Comparison of ENCODE assay signal across 1 cellular context in the genomic region with DNA sequence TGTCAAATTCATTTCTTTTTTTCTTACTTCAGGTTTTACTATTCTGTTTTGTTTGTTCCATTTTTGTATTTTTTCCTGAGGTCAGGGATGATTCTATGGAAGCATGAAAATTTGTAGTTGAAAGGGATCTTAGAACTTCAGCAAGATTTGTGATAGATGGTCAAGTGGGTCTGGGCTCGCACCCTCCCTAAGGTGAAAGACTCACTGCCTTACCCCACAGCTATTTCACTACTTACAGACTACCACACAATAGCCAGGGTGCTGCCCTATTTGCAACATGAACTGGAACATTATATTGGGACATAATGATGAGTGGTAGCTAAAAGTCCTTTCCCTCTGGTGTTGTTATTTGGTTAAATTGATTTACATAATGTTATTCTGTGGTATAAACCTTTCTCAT.
TF ChIP-seq lines count a peak whose summit lies in the region.

No MANE protein-coding gene starts in this region.

TF ChIP-seq in WTC11, 78 proteins besides CTCF, POLR2A, EP300 and RAD21 (continued from another document):
- TF ChIP-seq, protein P1, sequence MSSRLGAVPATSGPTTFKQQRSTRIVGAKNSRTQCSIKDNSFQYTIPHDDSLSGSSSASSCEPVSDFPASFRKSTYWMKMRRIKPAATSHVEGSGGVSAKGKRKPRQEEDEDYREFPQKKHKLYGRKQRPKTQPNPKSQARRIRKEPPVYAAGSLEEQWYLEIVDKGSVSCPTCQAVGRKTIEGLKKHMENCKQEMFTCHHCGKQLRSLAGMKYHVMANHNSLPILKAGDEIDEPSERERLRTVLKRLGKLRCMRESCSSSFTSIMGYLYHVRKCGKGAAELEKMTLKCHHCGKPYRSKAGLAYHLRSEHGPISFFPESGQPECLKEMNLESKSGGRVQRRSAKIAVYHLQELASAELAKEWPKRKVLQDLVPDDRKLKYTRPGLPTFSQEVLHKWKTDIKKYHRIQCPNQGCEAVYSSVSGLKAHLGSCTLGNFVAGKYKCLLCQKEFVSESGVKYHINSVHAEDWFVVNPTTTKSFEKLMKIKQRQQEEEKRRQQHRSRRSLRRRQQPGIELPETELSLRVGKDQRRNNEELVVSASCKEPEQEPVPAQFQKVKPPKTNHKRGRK (CRISPR knock-in tag; IDR thresholded peaks at IDR 0.05; ENCODE audit: borderline replicate concordance), result no peak
- TF ChIP-seq SMAD3 (CRISPR knock-in tag; IDR thresholded peaks at IDR 0.05; ENCODE audit: borderline replicate concordance), result no peak
- TF ChIP-seq MXD4 (CRISPR knock-in tag; IDR thresholded peaks at IDR 0.05; ENCODE audit: borderline replicate concordance), result no peak
- TF ChIP-seq PRRX2 (CRISPR knock-in tag; IDR thresholded peaks at IDR 0.05), result no peak
- no peak for TF ChIP-seq ZNF416 (CRISPR knock-in tag; IDR thresholded peaks at IDR 0.05)
- no peak for TF ChIP-seq STAT6 (CRISPR knock-in tag; conservative IDR thresholded peaks at IDR 0.05; ENCODE audit: low read depth)
- no peak for TF ChIP-seq TEAD1 (CRISPR knock-in tag; IDR thresholded peaks at IDR 0.05)
